ENCODE assay signal across 8 cellular contexts in the genomic region with DNA sequence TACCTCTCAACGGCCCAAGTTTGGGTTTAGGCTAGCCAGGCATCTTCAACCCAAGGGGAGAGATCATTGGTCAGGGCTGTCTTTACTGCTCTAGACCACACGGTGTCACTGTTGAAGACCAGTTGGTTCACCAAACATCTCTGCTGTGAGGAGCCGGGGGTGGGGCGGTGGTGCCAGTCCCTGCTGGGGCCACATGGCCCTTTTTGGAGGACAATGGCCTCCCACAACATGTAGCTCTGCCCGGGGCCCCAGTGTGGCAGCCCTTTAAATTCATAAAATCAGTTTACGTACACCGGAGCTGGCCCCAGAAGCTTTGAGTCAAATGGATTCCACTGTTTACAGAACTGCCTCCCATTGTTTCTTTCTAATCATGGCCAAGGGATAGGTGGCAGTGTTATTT. TPM values are rescaled to one million over a fixed set of nuclear protein-coding genes. Genes with fewer than 3 reads are reported as not detected.
DNase-seq lines count a peak whose midpoint lies in the region; ATAC-seq, FAIRE-seq and TF ChIP-seq lines count a peak whose summit lies in the region.

No MANE protein-coding gene starts in this region.

- H3K9me3 Mint-ChIP-seq in glutamatergic neuron (ENCODE audit: unreplicated experiment): no peaks in the 10 kb centered on the region

- H3K4me3 Mint-ChIP-seq in glutamatergic neuron (ENCODE audit: unreplicated experiment): no peak overlapping the region

- intact Hi-C loops in posterior cingulate gyrus (cut with DNase I): loop anchor here (2.0 kb wide), 1 partner anchor 128 kb away; no protein-coding TSS in a partner anchor

- H3K27ac Mint-ChIP-seq in glutamatergic neuron (ENCODE audit: unreplicated experiment): no peak overlapping the region

- FAIRE-seq in GM19239 (lab: Jason Lieb, UNC): peak; percentile 63

- no peaks in the 10 kb centered on the region for H3K27me3 Mint-ChIP-seq in glutamatergic neuron (ENCODE audit: unreplicated experiment)

- peak; percentile 69 for TF ChIP-seq CTCF in glutamatergic neuron (IDR thresholded peaks at IDR 0.05; ENCODE audit: partially characterized antibody, unreplicated experiment)

- DNase-seq in DMS 273 (lab: John Stamatoyannopoulos, UW; ENCODE audit: unreplicated experiment) (peak; percentile 86), GM19239 (ENCODE audit: insufficient read length, low spot score) (peak; percentile 47), NCI-H524 (lab: John Stamatoyannopoulos, UW) (peak; percentile 40 to 63), glutamatergic neuron (peak; percentile 56), posterior cingulate gyrus (peak in 7 of 10 donors; percentile 11 to 86 (median 20))
- peak; percentile 53 for DNase-seq in activated CD8-positive, alpha-beta memory T cell treated with anti-CD3 and anti-CD28 coated beads, Interleukin-2, amount 50 U/mL, for 48 hours

- ATAC-seq in HG03196 (IDR thresholded peaks at IDR 0.05; ENCODE audit: unreplicated experiment) (peak; percentile 85), HG02840 (IDR thresholded peaks at IDR 0.05; ENCODE audit: low FRiP score, unreplicated experiment) (no peak)

- no peaks in the 10 kb centered on the region for H3K4me1 Mint-ChIP-seq in glutamatergic neuron (ENCODE audit: low read depth, unreplicated experiment)

- H3K36me3 Mint-ChIP-seq in glutamatergic neuron (ENCODE audit: unreplicated experiment): no peaks in the 10 kb centered on the region

RNA-seq across cellular contexts. Expression of gene TM4SF18, which starts 19.1 kb away (rescaled TPM):
- total RNA-seq in glutamatergic neuron (ENCODE audit: unreplicated experiment): not detected

RNA-seq across cellular contexts. Expression of gene TM4SF1, which starts 24.9 kb away (rescaled TPM):
- total RNA-seq in glutamatergic neuron (ENCODE audit: unreplicated experiment): not detected

Comparison
In these comparisons a context has a peak if more than half of its experiments do, and no peak if none do; other contexts are left out.
1. DNase-seq: peak in every context shown above with its lines; median percentile 86 in DMS 273; 56 in glutamatergic neuron; 53 in activated CD8-positive, alpha-beta memory T cell treated with anti-CD3 and anti-CD28 coated beads, Interleukin-2, amount 50 U/mL, for 48 hours; 52 in NCI-H524; 47 in GM19239; 20 in posterior cingulate gyrus.